In genomic region chr2:26318950-26319349, GRCh38 we compare ENCODE assay signal across 20 cellular contexts. TPM values are rescaled to one million over a fixed set of nuclear protein-coding genes. Genes with fewer than 3 reads are reported as not detected.
"Had no signal": no experiment of that assay in that cellular context is flagged by ENCODE, and none has a peak within 500 bp of the region (broad histone marks: within the 10 kb centered on the region; RNA-seq: fewer than 3 reads in every experiment).

No MANE protein-coding gene starts in this region.

- H3K27ac Mint-ChIP-seq: activated naive CD8-positive, alpha-beta T cell treated with anti-CD3 and anti-CD28 coated beads, Interleukin-2, amount 10 ng/mL, durations not matched to agents 7 days and 5 days; activated T-helper 1 cell treated with anti-CD3 and anti-CD28 coated beads, Interleukin-12 subunit alpha, Interleukin-12 subunit beta, Interleukin-2, Interleukin-4 antibody, amounts not matched to agents 30 ng/mL and 10 ng/mL and 1 ng/mL, durations not matched to agents 14 hours and 24 hours and 36 hours; naive thymus-derived CD4-positive, alpha-beta T cell had no signal

- H3K27me3 ChIP-seq: foreskin keratinocyte, neutrophil, tibial nerve, uterus had no signal

- H3K79me2 ChIP-seq: parathyroid adenoma had no signal

- ATAC-seq: activated CD4-positive, CD25-positive, alpha-beta regulatory T cell treated with anti-CD3 and anti-CD28 coated beads, Interleukin-2, amount 50 U/mL, for 24 hours; foreskin keratinocyte; left cardiac atrium; naive thymus-derived CD4-positive, alpha-beta T cell had no signal

- DNase-seq: activated CD4-positive, alpha-beta T cell treated with anti-CD3 and anti-CD28 coated beads, Interleukin-2, amount 50 U/mL, for 1 hour; activated CD8-positive, alpha-beta memory T cell treated with anti-CD3 and anti-CD28 coated beads for 24 hours; activated naive CD8-positive, alpha-beta T cell treated with anti-CD3 and anti-CD28 coated beads, Interleukin-2, amount 10 ng/mL, durations not matched to agents 7 days and 5 days; central memory CD4-positive, alpha-beta T cell; effector CD8-positive, alpha-beta T cell; foreskin keratinocyte; head of caudate nucleus; left cardiac atrium; naive thymus-derived CD4-positive, alpha-beta T cell; retina; stimulated activated CD4-positive, alpha-beta T cell treated with anti-CD3 and anti-CD28 coated beads, Interleukin-2, amount 100 ng/mL, for 48 hours; stimulated activated naive CD4-positive, alpha-beta T cell; uterus had no signal

- H3K9me3 Mint-ChIP-seq: activated naive CD8-positive, alpha-beta T cell treated with anti-CD3 and anti-CD28 coated beads, Interleukin-2, amount 10 ng/mL, durations not matched to agents 7 days and 5 days; activated T-helper 1 cell treated with anti-CD3 and anti-CD28 coated beads, Interleukin-12 subunit alpha, Interleukin-12 subunit beta, Interleukin-2, Interleukin-4 antibody, amounts not matched to agents 30 ng/mL and 10 ng/mL and 1 ng/mL, durations not matched to agents 14 hours and 24 hours and 36 hours; naive thymus-derived CD4-positive, alpha-beta T cell had no signal

- H3K4me1 ChIP-seq: foreskin keratinocyte, parathyroid adenoma, tibial nerve, uterus had no signal

- H3K36me3 ChIP-seq: neutrophil, tibial nerve, uterus had no signal

- H3K4me1 Mint-ChIP-seq: activated naive CD8-positive, alpha-beta T cell treated with anti-CD3 and anti-CD28 coated beads, Interleukin-2, amount 10 ng/mL, durations not matched to agents 7 days and 5 days had no signal

- H3K9me3 ChIP-seq: neutrophil, tibial nerve, uterus had no signal

- H3K27me3 Mint-ChIP-seq: activated naive CD8-positive, alpha-beta T cell treated with anti-CD3 and anti-CD28 coated beads, Interleukin-2, amount 10 ng/mL, durations not matched to agents 7 days and 5 days had no signal

- H3K36me3 Mint-ChIP-seq: activated naive CD8-positive, alpha-beta T cell treated with anti-CD3 and anti-CD28 coated beads, Interleukin-2, amount 10 ng/mL, durations not matched to agents 7 days and 5 days; brain had no signal

- H3K4me3 Mint-ChIP-seq: activated naive CD8-positive, alpha-beta T cell treated with anti-CD3 and anti-CD28 coated beads, Interleukin-2, amount 10 ng/mL, durations not matched to agents 7 days and 5 days; activated T-helper 1 cell treated with anti-CD3 and anti-CD28 coated beads, Interleukin-12 subunit alpha, Interleukin-12 subunit beta, Interleukin-2, Interleukin-4 antibody, amounts not matched to agents 30 ng/mL and 10 ng/mL and 1 ng/mL, durations not matched to agents 14 hours and 24 hours and 36 hours; naive thymus-derived CD4-positive, alpha-beta T cell had no signal

- H3K4me3 ChIP-seq: tibial nerve, uterus had no signal

- H3K27ac ChIP-seq: foreskin keratinocyte, neutrophil, parathyroid adenoma, tibial nerve, uterus had no signal

- H2AFZ ChIP-seq: parathyroid adenoma had no signal

RNA-seq across cellular contexts. Expression of gene ADGRF3, which starts 27.6 kb away (rescaled TPM):
- total RNA-seq: skeletal muscle tissue had no signal
- polyA plus RNA-seq: foreskin keratinocyte had no signal
